ENCODE assay signal across 9 cellular contexts in the genomic region with DNA sequence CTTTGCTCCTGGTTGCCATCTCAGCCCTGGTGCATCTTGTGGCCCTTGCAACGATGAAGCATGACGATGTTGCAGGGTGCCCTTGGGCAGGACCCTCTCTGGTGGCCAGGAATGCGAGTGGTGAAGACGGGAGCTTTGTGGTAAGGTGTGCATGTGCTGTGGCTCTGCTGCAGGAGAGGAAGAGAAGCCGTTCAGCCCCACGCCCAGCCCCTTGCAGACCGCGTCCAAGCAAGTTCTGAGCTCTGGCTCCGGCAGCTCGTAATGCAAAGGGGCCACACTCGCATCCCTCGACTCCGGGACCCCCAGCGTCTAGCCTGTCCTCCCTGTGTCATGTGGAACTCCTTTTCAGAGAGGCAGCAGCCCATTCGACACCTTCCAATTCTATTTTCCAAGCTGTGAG. TPM values are rescaled to one million over a fixed set of nuclear protein-coding genes. Genes with fewer than 3 reads are reported as not detected.
"Had no signal": no experiment of that assay in that cellular context is flagged by ENCODE, and none has a peak within 500 bp of the region (broad histone marks: within the 10 kb centered on the region; RNA-seq: fewer than 3 reads in every experiment).

No MANE protein-coding gene starts in this region.

- H3K27ac Mint-ChIP-seq: GM23338, H9, IgD-negative memory B cell had no signal

- H3K27ac ChIP-seq: HL-60 had no signal

- H3K4me2 ChIP-seq: GM23338 had no signal

- H3K36me3 Mint-ChIP-seq: IgD-negative memory B cell had no signal

- H3K4me3 ChIP-seq: GM23338 had no signal

- FAIRE-seq: HepG2 had no signal

- DNase-seq: H9, HCEC 1CT, KBM-7 had no signal

- H3K4me3 Mint-ChIP-seq: GM23338, H9, IgD-negative memory B cell had no signal

- H3K4me1 Mint-ChIP-seq: GM23338, H9, IgD-negative memory B cell had no signal

RNA-seq across cellular contexts. Expression of a gene that starts 21.0 kb away (rescaled TPM):
- total RNA-seq: H4, H9, HepG2, HT1080 had no signal
- polyA plus RNA-seq: GM23338, HepG2, IgD-negative memory B cell had no signal

RNA-seq across cellular contexts. Expression of a gene that starts 33.9 kb away (rescaled TPM):
- total RNA-seq: H4, HepG2 had no signal
- polyA plus RNA-seq: HepG2, IgD-negative memory B cell had no signal
